In genomic region chr7:55486991-55487390, GRCh38 we compare ENCODE assay signal across 19 cellular contexts.
"Had no signal": no experiment of that assay in that cellular context is flagged by ENCODE, and none has a peak within 500 bp of the region (broad histone marks: within the 10 kb centered on the region; RNA-seq: fewer than 3 reads in every experiment).

No MANE protein-coding gene starts in this region.

- H3K4me1 ChIP-seq: transverse colon had no signal

- H3K4me3 ChIP-seq: dorsolateral prefrontal cortex, transverse colon, uterus had no signal

- DNase-seq: activated CD4-positive, alpha-beta memory T cell treated with anti-CD3 and anti-CD28 coated beads, Interleukin-2, amount 10 ng/mL, durations not matched to agents 7 days and 5 days; activated CD4-positive, alpha-beta T cell treated with anti-CD3 and anti-CD28 coated beads for 4 hours; activated CD8-positive, alpha-beta memory T cell treated with anti-CD3 and anti-CD28 coated beads, Interleukin-2, amount 10 ng/mL, durations not matched to agents 7 days and 5 days; activated naive CD8-positive, alpha-beta T cell treated with anti-CD3 and anti-CD28 coated beads, Interleukin-2, amount 10 ng/mL, durations not matched to agents 7 days and 5 days; amygdala; caudate nucleus; dorsolateral prefrontal cortex; foreskin melanocyte; naive B cell; occipital lobe; stimulated activated CD4-positive, alpha-beta T cell treated with anti-CD3 and anti-CD28 coated beads, Interleukin-12 subunit alpha, Interleukin-12 subunit beta, amount 100 ng/mL, for 4 hours; stimulated activated CD4-positive, alpha-beta T cell treated with anti-CD3 and anti-CD28 coated beads, Interleukin-1b, Interleukin-23, amount 100 ng/mL, for 48 hours; stimulated activated CD8-positive, alpha-beta memory T cell treated with anti-CD3 and anti-CD28 coated beads, Interleukin-4, amount 100 ng/mL, for 48 hours; stimulated activated naive CD8-positive, alpha-beta T cell treated with anti-CD3 and anti-CD28 coated beads, Interleukin-15, Interleukin-2, amounts not matched to agents 100 U/mL and 50 U/mL, for 24 hours; T-helper 2 cell; transverse colon; WERI-Rb-1 had no signal

- H3K9me3 Mint-ChIP-seq: activated CD4-positive, alpha-beta memory T cell treated with anti-CD3 and anti-CD28 coated beads, Interleukin-2, amount 10 ng/mL, durations not matched to agents 7 days and 5 days; activated naive CD8-positive, alpha-beta T cell treated with anti-CD3 and anti-CD28 coated beads, Interleukin-2, amount 10 ng/mL, durations not matched to agents 7 days and 5 days; naive B cell had no signal

- H3K27ac ChIP-seq: dorsolateral prefrontal cortex, transverse colon, WERI-Rb-1 had no signal

- H3K9me3 ChIP-seq: transverse colon, uterus had no signal

- H3K27me3 Mint-ChIP-seq: activated CD4-positive, alpha-beta memory T cell treated with anti-CD3 and anti-CD28 coated beads, Interleukin-2, amount 10 ng/mL, durations not matched to agents 7 days and 5 days; activated CD8-positive, alpha-beta memory T cell treated with anti-CD3 and anti-CD28 coated beads, Interleukin-2, amount 10 ng/mL, durations not matched to agents 7 days and 5 days; activated naive CD8-positive, alpha-beta T cell treated with anti-CD3 and anti-CD28 coated beads, Interleukin-2, amount 10 ng/mL, durations not matched to agents 7 days and 5 days; naive B cell had no signal

- H3K4me3 Mint-ChIP-seq: activated CD4-positive, alpha-beta memory T cell treated with anti-CD3 and anti-CD28 coated beads, Interleukin-2, amount 10 ng/mL, durations not matched to agents 7 days and 5 days; activated CD8-positive, alpha-beta memory T cell treated with anti-CD3 and anti-CD28 coated beads, Interleukin-2, amount 10 ng/mL, durations not matched to agents 7 days and 5 days; activated naive CD8-positive, alpha-beta T cell treated with anti-CD3 and anti-CD28 coated beads, Interleukin-2, amount 10 ng/mL, durations not matched to agents 7 days and 5 days; naive B cell had no signal

- H3K27me3 ChIP-seq: dorsolateral prefrontal cortex, transverse colon, uterus had no signal

- H3K36me3 ChIP-seq: uterus had no signal

- ATAC-seq: activated CD8-positive, alpha-beta memory T cell treated with anti-CD3 and anti-CD28 coated beads, Interleukin-2, amount 10 ng/mL, durations not matched to agents 7 days and 5 days; left lobe of liver; stimulated activated naive CD8-positive, alpha-beta T cell treated with anti-CD3 and anti-CD28 coated beads, Interleukin-15, Interleukin-2, amounts not matched to agents 100 U/mL and 50 U/mL, for 24 hours had no signal

- H3K27ac Mint-ChIP-seq: activated CD4-positive, alpha-beta memory T cell treated with anti-CD3 and anti-CD28 coated beads, Interleukin-2, amount 10 ng/mL, durations not matched to agents 7 days and 5 days; activated CD8-positive, alpha-beta memory T cell treated with anti-CD3 and anti-CD28 coated beads, Interleukin-2, amount 10 ng/mL, durations not matched to agents 7 days and 5 days had no signal
